ENCODE assay signal across 1 cellular context in the genomic region with DNA sequence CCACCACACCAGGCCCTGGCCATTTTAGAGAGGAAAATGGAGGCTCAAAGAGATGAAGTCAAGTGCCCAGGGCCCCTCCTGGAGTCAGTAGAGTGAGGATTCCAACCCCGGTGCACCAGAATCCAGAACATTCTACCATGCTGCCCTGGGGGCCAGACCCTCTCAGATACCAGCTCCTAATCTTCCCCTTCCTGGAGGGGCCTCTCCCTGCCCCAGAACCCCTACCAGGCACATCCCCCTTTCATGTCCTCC.
A peak's percentile ranks its signal among the peaks of the same experiment; 100 is the strongest.
TF ChIP-seq lines count a peak whose summit lies in the region.

No MANE protein-coding gene starts in this region.

TF ChIP-seq in K562, 482 proteins besides CTCF, POLR2A, EP300 and RAD21:
- TF ChIP-seq TARDBP (IDR thresholded peaks at IDR 0.05) (no peak), DLX4 (CRISPR knock-in tag; IDR thresholded peaks at IDR 0.05) (no peak), ZFX (CRISPR knock-in tag; IDR thresholded peaks at IDR 0.05) (0 out of 2 replicates have a peak, but pooled peaks have one; percentile 11)
